In genomic region chr2:109562421-109562820, GRCh38 we compare ENCODE assay signal across 20 cellular contexts. TPM values are rescaled to one million over a fixed set of nuclear protein-coding genes. Genes with fewer than 3 reads are reported as not detected.
DNase-seq lines count a peak whose midpoint lies in the region; ATAC-seq and TF ChIP-seq lines count a peak whose summit lies in the region.
"Had no signal": no experiment of that assay in that cellular context is flagged by ENCODE, and none has a peak within 500 bp of the region (broad histone marks: within the 10 kb centered on the region; RNA-seq: fewer than 3 reads in every experiment).

No MANE protein-coding gene starts in this region.

- intact Hi-C loops in IMR-90 (cut with micrococcal nuclease) = loop anchor here (5.0 kb wide), 1 partner anchor 50 kb away; the partner anchor contains the start of genes SEPTIN10 and SOWAHC
- intact Hi-C loops in activated T-helper 1 cell treated with anti-CD3 and anti-CD28 coated beads, Interleukin-12 subunit alpha, Interleukin-12 subunit beta, Interleukin-2, Interleukin-4 antibody, amounts not matched to agents 30 ng/mL and 10 ng/mL and 1 ng/mL, durations not matched to agents 14 hours and 24 hours and 36 hours (cut with micrococcal nuclease) = no loop called here

- H3K27me3 Mint-ChIP-seq in stimulated activated naive CD8-positive, alpha-beta T cell treated with anti-CD3 and anti-CD28 coated beads, Interleukin-15, amount 100 ng/mL, for 72 hours = peaks cover 6% of the 10 kb centered on the region
- peaks cover 3% of the 10 kb centered on the region for H3K27me3 Mint-ChIP-seq in activated T-helper 1 cell treated with anti-CD3 and anti-CD28 coated beads, Interleukin-12 subunit alpha, Interleukin-12 subunit beta, Interleukin-2, Interleukin-4 antibody, amounts not matched to agents 30 ng/mL and 10 ng/mL and 1 ng/mL, durations not matched to agents 14 hours and 24 hours and 36 hours (ENCODE audit: insufficient read depth)
- H3K27me3 Mint-ChIP-seq: activated naive CD4-positive, alpha-beta T cell treated with anti-CD3 and anti-CD28 coated beads, Interleukin-2, amount 50 U/mL, for 24 hours had no signal

- H4K91ac ChIP-seq in IMR-90 (ENCODE audit: insufficient read depth, low read depth, low read length) = no peak overlapping the region

- H3K27me3 ChIP-seq in IMR-90 (ENCODE audit: control insufficient read depth, insufficient read depth, low read length) = no peaks in the 10 kb centered on the region
- H3K27me3 ChIP-seq: left lung, pancreas, sigmoid colon, transverse colon had no signal

- H2AFZ ChIP-seq in IMR-90 (replicated peaks; ENCODE audit: low read length, poor library complexity) = no peak overlapping the region

- H3K4me3 ChIP-seq in IMR-90 (ENCODE audit: insufficient read depth, low read depth, low read length) = no peak overlapping the region
- H3K4me3 ChIP-seq: left lung, pancreas, sigmoid colon, transverse colon had no signal

- peaks cover 18% of the 10 kb centered on the region for H3K36me3 ChIP-seq in IMR-90 (ENCODE audit: control insufficient read depth, insufficient read depth, low read length)
- H3K36me3 ChIP-seq: pancreas had no signal

- H2BK120ac ChIP-seq in IMR-90 (ENCODE audit: low read depth, low read length) = no peak overlapping the region

- CTCF ChIA-PET in IMR-90 (lab: Yijun Ruan, JAX) = no interaction called here

- POLR2A ChIA-PET in IMR-90 (lab: Charles Lee; ENCODE audit: unreplicated experiment) = no interaction called here

- TF ChIP-seq RAD21 in IMR-90 (IDR thresholded peaks at IDR 0.05; ENCODE audit: low read length) = no peak

- H3K9me3 Mint-ChIP-seq in stimulated activated naive CD8-positive, alpha-beta T cell treated with anti-CD3 and anti-CD28 coated beads, Interleukin-15, amount 100 ng/mL, for 72 hours = no peaks in the 10 kb centered on the region
- no peaks in the 10 kb centered on the region for H3K9me3 Mint-ChIP-seq in activated T-helper 1 cell treated with anti-CD3 and anti-CD28 coated beads, Interleukin-12 subunit alpha, Interleukin-12 subunit beta, Interleukin-2, Interleukin-4 antibody, amounts not matched to agents 30 ng/mL and 10 ng/mL and 1 ng/mL, durations not matched to agents 14 hours and 24 hours and 36 hours
- H3K9me3 Mint-ChIP-seq: activated naive CD4-positive, alpha-beta T cell treated with anti-CD3 and anti-CD28 coated beads, Interleukin-2, amount 50 U/mL, for 24 hours; effector memory CD8-positive, alpha-beta T cell; natural killer cell treated with Interleukin-12 subunit alpha and Interleukin-12 subunit beta and Interleukin-15 and Interleukin-18, amount 100 ng/mL, for 72 hours; stimulated activated naive B cell treated with anti-CD40 and anti-IgM and Interleukin-4, amounts not matched to agents 10 μg/mL and 1 μg/mL and 100 μg/mL, for 72 hours had no signal

- no peak overlapping the region for H3K27ac ChIP-seq in IMR-90 (ENCODE audit: insufficient read depth, low read length)
- H3K27ac ChIP-seq in epithelial cell of prostate = peak overlapping the region; percentile 41
- H3K27ac ChIP-seq: left lung, pancreas, sigmoid colon, transverse colon had no signal

- no peak overlapping the region for H3K4me3 Mint-ChIP-seq in stimulated activated naive CD8-positive, alpha-beta T cell treated with anti-CD3 and anti-CD28 coated beads, Interleukin-15, amount 100 ng/mL, for 72 hours
- no peak overlapping the region for H3K4me3 Mint-ChIP-seq in activated T-helper 1 cell treated with anti-CD3 and anti-CD28 coated beads, Interleukin-12 subunit alpha, Interleukin-12 subunit beta, Interleukin-2, Interleukin-4 antibody, amounts not matched to agents 30 ng/mL and 10 ng/mL and 1 ng/mL, durations not matched to agents 14 hours and 24 hours and 36 hours
- H3K4me3 Mint-ChIP-seq: activated naive CD4-positive, alpha-beta T cell treated with anti-CD3 and anti-CD28 coated beads, Interleukin-2, amount 50 U/mL, for 24 hours; effector memory CD8-positive, alpha-beta T cell; natural killer cell treated with Interleukin-12 subunit alpha and Interleukin-12 subunit beta and Interleukin-15 and Interleukin-18, amount 100 ng/mL, for 72 hours; stimulated activated naive B cell treated with anti-CD40 and anti-IgM and Interleukin-4, amounts not matched to agents 10 μg/mL and 1 μg/mL and 100 μg/mL, for 72 hours had no signal

- no peak overlapping the region for H3K18ac ChIP-seq in IMR-90 (ENCODE audit: low read depth, low read length)

- no peak overlapping the region for H3K4me2 ChIP-seq in IMR-90 (ENCODE audit: low read depth, low read length)

- no peak overlapping the region for H3K56ac ChIP-seq in IMR-90 (ENCODE audit: extremely low read depth, insufficient read depth, low read length)

- H3K9me1 ChIP-seq in IMR-90 (ENCODE audit: insufficient read depth, low read length) = peaks cover 19% of the 10 kb centered on the region

- H3K14ac ChIP-seq in IMR-90 (replicated peaks; ENCODE audit: low read depth, low read length) = no peak overlapping the region

- peaks cover 14 to 50% of the 10 kb centered on the region in 2 experiments for H3K79me1 ChIP-seq in IMR-90 (ENCODE audit: low read depth in 1 of 2, low read length in 2 of 2)

- in situ Hi-C loops in IMR-90 (cut with MboI; ENCODE audit: low sequenced_read_pairs) = loop anchor here (10.0 kb wide), 1 partner anchor 152 kb away; no protein-coding TSS in a partner anchor

- no peak for TF ChIP-seq CTCF in IMR-90 (conservative IDR thresholded peaks at IDR 0.05; ENCODE audit: low read depth, low read length)

- no peak overlapping the region for H2AK5ac ChIP-seq in IMR-90 (ENCODE audit: low read depth, low read length)

- no peaks in the 10 kb centered on the region for H3K4me1 Mint-ChIP-seq in stimulated activated naive CD8-positive, alpha-beta T cell treated with anti-CD3 and anti-CD28 coated beads, Interleukin-15, amount 100 ng/mL, for 72 hours
- H3K4me1 Mint-ChIP-seq in activated T-helper 1 cell treated with anti-CD3 and anti-CD28 coated beads, Interleukin-12 subunit alpha, Interleukin-12 subunit beta, Interleukin-2, Interleukin-4 antibody, amounts not matched to agents 30 ng/mL and 10 ng/mL and 1 ng/mL, durations not matched to agents 14 hours and 24 hours and 36 hours (ENCODE audit: low read depth) = no peaks in the 10 kb centered on the region
- H3K4me1 Mint-ChIP-seq: activated naive CD4-positive, alpha-beta T cell treated with anti-CD3 and anti-CD28 coated beads, Interleukin-2, amount 50 U/mL, for 24 hours; stimulated activated naive B cell treated with anti-CD40 and anti-IgM and Interleukin-4, amounts not matched to agents 10 μg/mL and 1 μg/mL and 100 μg/mL, for 72 hours had no signal

- no peaks in the 10 kb centered on the region for H3K36me3 Mint-ChIP-seq in activated T-helper 1 cell treated with anti-CD3 and anti-CD28 coated beads, Interleukin-12 subunit alpha, Interleukin-12 subunit beta, Interleukin-2, Interleukin-4 antibody, amounts not matched to agents 30 ng/mL and 10 ng/mL and 1 ng/mL, durations not matched to agents 14 hours and 24 hours and 36 hours (ENCODE audit: low read depth)
- H3K36me3 Mint-ChIP-seq: natural killer cell treated with Interleukin-12 subunit alpha and Interleukin-12 subunit beta and Interleukin-15 and Interleukin-18, amount 100 ng/mL, for 72 hours; stimulated activated naive B cell treated with anti-CD40 and anti-IgM and Interleukin-4, amounts not matched to agents 10 μg/mL and 1 μg/mL and 100 μg/mL, for 72 hours had no signal

- no peak overlapping the region for H2BK5ac ChIP-seq in IMR-90 (ENCODE audit: low read depth, low read length, poor library complexity, severe bottlenecking)

- H3K9ac ChIP-seq in IMR-90 (ENCODE audit: low read depth, low read length) = no peak overlapping the region

- no TSS peak for BruUV-seq in IMR-90 (replicated peaks; lab: Mats Ljungman, UMichigan)

- H4K5ac ChIP-seq in IMR-90 (ENCODE audit: low read depth, low read length) = no peak overlapping the region

- H3K4me1 ChIP-seq in IMR-90 (ENCODE audit: control insufficient read depth, insufficient read depth, low read length) = peaks cover 6% of the 10 kb centered on the region
- H3K4me1 ChIP-seq: left lung, sigmoid colon had no signal

- dilution Hi-C loops in IMR-90 (cut with HindIII; ENCODE audit: low sequenced_read_pairs, unreplicated experiment) = no loop called here

- no peak overlapping the region for H4K8ac ChIP-seq in IMR-90 (ENCODE audit: low read depth in 2 of 2, low read length in 2 of 2)

- H3K4ac ChIP-seq in IMR-90 (ENCODE audit: low read depth, low read length) = no peak overlapping the region

- DNase-seq in stimulated activated naive CD8-positive, alpha-beta T cell treated with anti-CD3 and anti-CD28 coated beads, Interleukin-15, Interleukin-2, amounts not matched to agents 100 U/mL and 50 U/mL, for 24 hours = no peak
- no peak for DNase-seq in stimulated activated naive CD8-positive, alpha-beta T cell treated with anti-CD3 and anti-CD28 coated beads, Interleukin-15, amount 100 ng/mL, for 72 hours
- DNase-seq in IMR-90 (peak; percentile 40), epithelial cell of prostate (ENCODE audit: low read depth, low spot score) (no peak), NCI-H2171 treated with DMSO at 0.1 percent for 48 hours (lab: John Stamatoyannopoulos, UW) (no peak), pons (ENCODE audit: low spot score) (no peak)
- no peak for DNase-seq in activated T-helper 1 cell treated with anti-CD3 and anti-CD28 coated beads, Interleukin-12 subunit alpha, Interleukin-12 subunit beta, Interleukin-2, Interleukin-4 antibody, amounts not matched to agents 30 ng/mL and 10 ng/mL and 1 ng/mL, durations not matched to agents 14 hours and 24 hours and 36 hours (ENCODE audit: low spot score)
- DNase-seq: activated CD4-positive, alpha-beta T cell treated with anti-CD3 and anti-CD28 coated beads, Interleukin-2, amount 50 U/mL, for 1 hour; effector memory CD8-positive, alpha-beta T cell; HCEC 1CT; head of caudate nucleus; left lung; midbrain; NCI-H524 treated with DMSO at 0.1 percent for 48 hours; pancreas; sigmoid colon; stimulated activated naive B cell treated with anti-CD40 and anti-IgM and Interleukin-4, amounts not matched to agents 10 μg/mL and 1 μg/mL and 100 μg/mL, for 72 hours; transverse colon had no signal

- TF ChIP-seq POLR2A in IMR-90 (IDR thresholded peaks at IDR 0.05; ENCODE audit: low read depth, low read length) = no peak

- H2AK9ac ChIP-seq in IMR-90 (replicated peaks; ENCODE audit: low read depth, low read length, poor library complexity) = no peak overlapping the region

- H2BK20ac ChIP-seq in IMR-90 (ENCODE audit: low read depth, low read length) = no peak overlapping the region

- no peak overlapping the region for H2BK15ac ChIP-seq in IMR-90 (ENCODE audit: low read depth, low read length)

- no peak overlapping the region for H3K23ac ChIP-seq in IMR-90 (ENCODE audit: low read depth, low read length)

- peak; percentile 69 for ATAC-seq in stimulated activated naive CD8-positive, alpha-beta T cell treated with anti-CD3 and anti-CD28 coated beads, Interleukin-15, Interleukin-2, amounts not matched to agents 100 U/mL and 50 U/mL, for 24 hours
- ATAC-seq in stimulated activated naive CD8-positive, alpha-beta T cell treated with anti-CD3 and anti-CD28 coated beads, Interleukin-15, amount 100 ng/mL, for 72 hours = no peak
- ATAC-seq in IMR-90 (ENCODE audit: low read depth) = no peak; the same call in 1 of the 2 replicates
- ATAC-seq: effector memory CD8-positive, alpha-beta T cell; natural killer cell treated with Interleukin-12 subunit alpha and Interleukin-12 subunit beta and Interleukin-15 and Interleukin-18, amount 100 ng/mL, for 72 hours; pancreas; stimulated activated naive B cell treated with anti-CD40 and anti-IgM and Interleukin-4, amounts not matched to agents 10 μg/mL and 1 μg/mL and 100 μg/mL, for 72 hours had no signal

- no peak overlapping the region for H3K27ac Mint-ChIP-seq in stimulated activated naive CD8-positive, alpha-beta T cell treated with anti-CD3 and anti-CD28 coated beads, Interleukin-15, amount 100 ng/mL, for 72 hours
- no peak overlapping the region for H3K27ac Mint-ChIP-seq in activated T-helper 1 cell treated with anti-CD3 and anti-CD28 coated beads, Interleukin-12 subunit alpha, Interleukin-12 subunit beta, Interleukin-2, Interleukin-4 antibody, amounts not matched to agents 30 ng/mL and 10 ng/mL and 1 ng/mL, durations not matched to agents 14 hours and 24 hours and 36 hours
- H3K27ac Mint-ChIP-seq: activated naive CD4-positive, alpha-beta T cell treated with anti-CD3 and anti-CD28 coated beads, Interleukin-2, amount 50 U/mL, for 24 hours; effector memory CD8-positive, alpha-beta T cell; natural killer cell treated with Interleukin-12 subunit alpha and Interleukin-12 subunit beta and Interleukin-15 and Interleukin-18, amount 100 ng/mL, for 72 hours; stimulated activated naive B cell treated with anti-CD40 and anti-IgM and Interleukin-4, amounts not matched to agents 10 μg/mL and 1 μg/mL and 100 μg/mL, for 72 hours had no signal

- no peaks in the 10 kb centered on the region for H4K20me1 ChIP-seq in IMR-90 (ENCODE audit: insufficient read depth, low read length)

- no peaks in the 10 kb centered on the region for H3K9me3 ChIP-seq in IMR-90 (ENCODE audit: control insufficient read depth, insufficient read depth, low read length)
- H3K9me3 ChIP-seq: left lung, pancreas, sigmoid colon, transverse colon had no signal

- no CpG with 5 or more reads among the region's 2 CpGs for WGBS in IMR-90 (ENCODE audit: extremely low coverage in 2 of 2, insufficient read length in 1 of 2), 2 experiments

RNA-seq across cellular contexts. Expression of gene SEPTIN10, which starts 51.3 kb away (rescaled TPM):
- total RNA-seq in IMR-90 (2012; rRNA removed) = 82.6 and 83.9 TPM in 2 replicates
- polyA plus RNA-seq in IMR-90 (2012; rRNA removed) = 42.4 and 55.4 TPM in 2 replicates
- 12.1 and 13.7 TPM in 2 replicates for polyA plus RNA-seq in IMR-90 (2012; cell fraction: cytosol; rRNA removed)
- polyA plus RNA-seq in IMR-90 (2012; cell fraction: nucleus; rRNA removed; ENCODE audit: low replicate concordance) = 5.4 and 27.4 TPM in 2 replicates
- total RNA-seq in activated T-helper 1 cell treated with anti-CD3 and anti-CD28 coated beads, Interleukin-12 subunit alpha, Interleukin-12 subunit beta, Interleukin-2, Interleukin-4 antibody, amounts not matched to agents 30 ng/mL and 10 ng/mL and 1 ng/mL, durations not matched to agents 14 hours and 24 hours and 36 hours = 0.13 and 0.66 TPM in 2 replicates

RNA-seq across cellular contexts. Expression of gene SOWAHC, which starts 51.7 kb away (rescaled TPM):
- 4.8 and 8.9 TPM in 2 replicates for total RNA-seq in IMR-90 (2012; rRNA removed)
- 3.2 and 3.4 TPM in 2 replicates for polyA plus RNA-seq in IMR-90 (2012; rRNA removed)
- polyA plus RNA-seq in IMR-90 (2012; cell fraction: cytosol; rRNA removed) = 1.8 and 3.7 TPM in 2 replicates
- 2.0 and 2.4 TPM in 2 replicates for polyA plus RNA-seq in IMR-90 (2012; cell fraction: nucleus; rRNA removed; ENCODE audit: low replicate concordance)
- total RNA-seq in activated T-helper 1 cell treated with anti-CD3 and anti-CD28 coated beads, Interleukin-12 subunit alpha, Interleukin-12 subunit beta, Interleukin-2, Interleukin-4 antibody, amounts not matched to agents 30 ng/mL and 10 ng/mL and 1 ng/mL, durations not matched to agents 14 hours and 24 hours and 36 hours = 0.24 and 0.31 TPM in 2 replicates

Comparison
In these comparisons a context has a peak if more than half of its experiments do, and no peak if none do; other contexts are left out.
1. RNA of gene SEPTIN10, which starts 51.3 kb away (total RNA-seq): 82.6 to 83.9 TPM in IMR-90; 0.13 to 0.66 TPM in activated T-helper 1 cell treated with anti-CD3 and anti-CD28 coated beads, Interleukin-12 subunit alpha, Interleukin-12 subunit beta, Interleukin-2, Interleukin-4 antibody, amounts not matched to agents 30 ng/mL and 10 ng/mL and 1 ng/mL, durations not matched to agents 14 hours and 24 hours and 36 hours; every median in the first group is over 10 times any median in the second.